ENCODE assay signal across 25 cellular contexts in the genomic region with DNA sequence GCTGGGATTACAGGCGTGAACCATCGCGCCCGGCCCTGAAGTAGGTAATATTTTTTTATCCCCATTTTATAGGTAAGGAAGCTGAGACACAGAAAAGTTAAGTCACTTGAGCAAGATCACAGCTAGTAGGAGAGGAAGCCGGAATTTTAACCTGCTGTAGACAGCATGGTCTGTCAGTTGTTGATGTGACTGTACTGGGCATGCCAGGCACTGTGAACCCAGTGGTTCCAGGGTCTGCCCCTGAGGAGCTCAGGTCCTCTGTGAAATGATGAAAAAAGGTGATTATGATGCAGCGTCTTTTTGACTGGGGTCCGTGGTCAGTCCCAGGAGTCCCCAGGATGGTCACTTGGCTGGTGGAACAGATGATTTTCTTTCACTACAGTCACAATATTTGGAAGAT. TPM values are rescaled to one million over a fixed set of nuclear protein-coding genes. Genes with fewer than 3 reads are reported as not detected.
DNase-seq lines count a peak whose midpoint lies in the region; ATAC-seq, FAIRE-seq and TF ChIP-seq lines count a peak whose summit lies in the region.
"Had no signal": no experiment of that assay in that cellular context is flagged by ENCODE, and none has a peak within 500 bp of the region (broad histone marks: within the 10 kb centered on the region; RNA-seq: fewer than 3 reads in every experiment).

No MANE protein-coding gene starts in this region.

- H3K9me3 Mint-ChIP-seq in GM23338, result no peaks in the 10 kb centered on the region
- H3K9me3 Mint-ChIP-seq in mesothelial cell of epicardium, result no peaks in the 10 kb centered on the region

- H3K27me3 Mint-ChIP-seq in GM23338 (ENCODE audit: insufficient read depth, low read depth, poor library complexity) (peaks cover 7% of the 10 kb centered on the region), mesothelial cell of epicardium (ENCODE audit: low read depth) (no peaks in the 10 kb centered on the region)

- H3K79me2 ChIP-seq in GM23338 (replicated peaks; ENCODE audit: insufficient read depth) (no peaks in the 10 kb centered on the region), K562 (ENCODE audit: control insufficient read depth, insufficient read depth, low read length) (no peaks in the 10 kb centered on the region)

- no peak for TF ChIP-seq RAD21 in K562 (CRISPR knock-in tag; conservative IDR thresholded peaks at IDR 0.05 in 1 of 2, IDR thresholded peaks at IDR 0.05 in 1 of 2)

- no peaks in the 10 kb centered on the region for H3K9me2 ChIP-seq in GM23338 (ENCODE audit: insufficient read depth)

- CTCF ChIA-PET in K562 (lab: Yijun Ruan, JAX; ENCODE audit: low intra/inter-chr PET ratio), result no interaction called here

- H3K36me3 Mint-ChIP-seq in GM23338 (ENCODE audit: low read depth) (no peaks in the 10 kb centered on the region), mesothelial cell of epicardium (no peaks in the 10 kb centered on the region)

- 7% methylated on average over 7 of the region's 7 CpGs for WGBS in K562 (ENCODE audit: insufficient coverage, low coverage, missing lambda C conversion rate)
- WGBS in transverse colon (ENCODE audit: low coverage in 1 of 2), 2 donors, result 77 to 87% methylated on average over 3 to 7 of the region's 7 CpGs

- H3K4me1 Mint-ChIP-seq in GM23338 (peaks cover 4% of the 10 kb centered on the region; the same call in 2 of the 3 replicates), mesothelial cell of epicardium (peaks cover 17% of the 10 kb centered on the region)

- H2AFZ ChIP-seq in GM23338, result peak overlapping the region; percentile 85; the same call in 1 of the 2 replicates
- no peak overlapping the region for H2AFZ ChIP-seq in K562 (ENCODE audit: low read depth, low read length)

- no peaks in the 10 kb centered on the region for H3K9me1 ChIP-seq in K562 (ENCODE audit: control insufficient read depth, insufficient read depth, low read length)

- POLR2A ChIA-PET in K562 (lab: Yijun Ruan, JAX), result interaction anchor here (0.6 kb wide), 1 partner anchor 28 kb away, joined by 3 read pairs; no protein-coding TSS in a partner anchor

- TF ChIP-seq POLR2A in K562 (conservative IDR thresholded peaks at IDR 0.05), result no peak
- TF ChIP-seq POLR2A in transverse colon (IDR thresholded peaks at IDR 0.05), result no peak

- H3K9me3 ChIP-seq in K562 (replicated peaks; ENCODE audit: control insufficient read depth, insufficient read depth, low read depth, low read length) (no peaks in the 10 kb centered on the region), transverse colon (no peaks in the 10 kb centered on the region), WERI-Rb-1 (ENCODE audit: severe bottlenecking) (no peaks in the 10 kb centered on the region)

- DNase-seq in GM23338 (ENCODE audit: low spot score) (no peak), K562 (ENCODE audit: extremely low read depth in 1 of 4, low spot score in 3 of 4) (no peak), mesothelial cell of epicardium (ENCODE audit: low spot score in 2 of 2, unreplicated experiment in 2 of 2) (no peak), transverse colon (no peak), NOMO-1 (lab: John Stamatoyannopoulos, UW; ENCODE audit: unreplicated experiment in 2 of 2) (no peak), WERI-Rb-1 (no peak)
- DNase-seq: AML-193, C1 segment of cervical spinal cord, DMS53, GDM1, H7, Kasumi-1, NCI-H1694, NCI-H2081, NCI-H2171 treated with DMSO at 0.1 percent for 48 hours, NCI-H446, NCI-H526, OCI-M1, SHP77 had no signal

- no peak overlapping the region for H3K27ac ChIP-seq in GM23338 (ENCODE audit: low read depth)
- H3K27ac ChIP-seq in K562 (ENCODE audit: extremely low read depth, low read depth, low read length), result no peak overlapping the region
- peak overlapping the region; percentile 71 to 79 (median 78) for H3K27ac ChIP-seq in transverse colon
- no peak overlapping the region for H3K27ac ChIP-seq in WERI-Rb-1
- H3K27ac ChIP-seq: SK-N-MC had no signal

- H3F3A ChIP-seq in GM23338 (replicated peaks; ENCODE audit: low read depth), result no peaks in the 10 kb centered on the region

- ATAC-seq in GM23338 (no peak), K562 (no peak), GM18870 (IDR thresholded peaks at IDR 0.05; ENCODE audit: unreplicated experiment) (no peak)

- no peaks in the 10 kb centered on the region for H3K36me3 ChIP-seq in GM23338 (ENCODE audit: insufficient read depth)
- H3K36me3 ChIP-seq in K562 (ENCODE audit: control insufficient read depth, insufficient read depth, low read length), result no peaks in the 10 kb centered on the region
- H3K36me3 ChIP-seq in transverse colon, result no peaks in the 10 kb centered on the region
- H3K36me3 ChIP-seq in WERI-Rb-1, result no peaks in the 10 kb centered on the region

- H3K4me3 Mint-ChIP-seq in GM23338 (no peak overlapping the region), mesothelial cell of epicardium (no peak overlapping the region)

- H3K9ac ChIP-seq in K562 (ENCODE audit: insufficient read depth in 1 of 2, low read depth in 2 of 2, low read length in 2 of 2), result no peak overlapping the region

- H3K4me2 ChIP-seq in GM23338 (no peak overlapping the region), K562 (ENCODE audit: insufficient read depth, low read length) (no peak overlapping the region)

- no TSS peak for BruUV-seq in K562 (replicated peaks; lab: Mats Ljungman, UMichigan)

- H3K4me1 ChIP-seq in GM23338 (ENCODE audit: insufficient read depth), result peaks cover 4% of the 10 kb centered on the region
- peaks cover 3 to 4% of the 10 kb centered on the region in 2 experiments; a peak in 3 of 5 replicates for H3K4me1 ChIP-seq in K562 (replicated peaks in 1 of 2; ENCODE audit: control insufficient read depth in 2 of 2, insufficient read depth in 2 of 2, low read length in 2 of 2)
- peaks cover 4 to 19% (median 8%) of the 10 kb centered on the region in 4 donors for H3K4me1 ChIP-seq in transverse colon

- FAIRE-seq in K562 (lab: Jason Lieb, UNC), result peak; percentile 15
- FAIRE-seq: D721Med, GM18507, GM19239 had no signal

- no peak overlapping the region for H3K27ac Mint-ChIP-seq in GM23338
- peak overlapping the region; percentile 94 for H3K27ac Mint-ChIP-seq in mesothelial cell of epicardium

- in situ Hi-C loops in K562 (cut with MboI), result no loop called here
- in situ Hi-C loops in transverse colon (cut with MboI; ENCODE audit: low pct_ligation_motif_present in 1 of 4, low pct_unique_long_range_greater_than_20kb in 1 of 4, low sequenced_read_pairs in 3 of 4), result no loop called here

- H3K4me3 ChIP-seq in GM23338, result no peak overlapping the region
- H3K4me3 ChIP-seq in K562, result no peak overlapping the region
- no peak overlapping the region for H3K4me3 ChIP-seq in transverse colon
- H3K4me3 ChIP-seq in WERI-Rb-1 (ENCODE audit: low read depth, low read length), result no peak overlapping the region
- H3K4me3 ChIP-seq: SK-N-MC had no signal

- H3K27me3 ChIP-seq in GM23338 (ENCODE audit: insufficient read depth) (peaks cover 3% of the 10 kb centered on the region; the same call in 1 of the 2 replicates), K562 (ENCODE audit: control insufficient read depth in 2 of 2, insufficient read depth in 2 of 2, low read length in 2 of 2) (peaks cover 14 to 42% of the 10 kb centered on the region in 2 experiments; a peak in 4 of 5 replicates), transverse colon (no peaks in the 10 kb centered on the region), WERI-Rb-1 (ENCODE audit: insufficient read depth, low read depth, severe bottlenecking) (no peaks in the 10 kb centered on the region)

- TF ChIP-seq EP300 in K562 (IDR thresholded peaks at IDR 0.05; ENCODE audit: low read length), result no peak
- no peak for TF ChIP-seq EP300 in transverse colon (IDR thresholded peaks at IDR 0.05; ENCODE audit: low read depth)

- no peak for TF ChIP-seq CTCF in GM23338 (conservative IDR thresholded peaks at IDR 0.05; ENCODE audit: low read depth in 2 of 2)
- no peak for TF ChIP-seq CTCF in K562 (IDR thresholded peaks at IDR 0.05 in 2 of 3, conservative IDR thresholded peaks at IDR 0.05 in 1 of 3; ENCODE audit: insufficient read depth in 2 of 3, low read depth in 1 of 3, low read length in 3 of 3)
- TF ChIP-seq CTCF in mesothelial cell of epicardium (IDR thresholded peaks at IDR 0.05; ENCODE audit: unreplicated experiment), result no peak
- no peak for TF ChIP-seq CTCF in transverse colon (IDR thresholded peaks at IDR 0.05)
- TF ChIP-seq CTCF in WERI-Rb-1 (IDR thresholded peaks at IDR 0.05; ENCODE audit: low read depth, low read length), result no peak

- H4K20me1 ChIP-seq in GM23338 (replicated peaks; ENCODE audit: insufficient read depth) (no peaks in the 10 kb centered on the region), K562 (replicated peaks; ENCODE audit: control insufficient read depth, insufficient read depth, low read length) (peaks cover 8% of the 10 kb centered on the region)

- intact Hi-C loops in K562 (cut with micrococcal nuclease) (loop anchor here (10.0 kb wide), 1 partner anchor 205 kb away; no protein-coding TSS in a partner anchor), transverse colon (cut with DNase I; ENCODE audit: low total_unique reads) (no loop called here)

RNA-seq across cellular contexts. Expression of a gene that starts 16.7 kb away (rescaled TPM):
- total RNA-seq in GM23338 (2014; rRNA removed; shearing (Covaris generic)), result 19.3 and 27.9 TPM in 2 replicates
- 50.0 and 50.2 TPM in 2 replicates for polyA plus RNA-seq in GM23338 (2016; fragmentation: Nextera tagmentation; extraction: Ambion mirVana)
- not detected in 2 replicates for total RNA-seq in K562 (2011; cell fraction: chromatin; rRNA removed; ENCODE audit: low replicate concordance)
- total RNA-seq in K562 (2011; cell fraction: nucleolus; rRNA removed), result not detected in 2 replicates
- not detected in 2 replicates for total RNA-seq in K562 (2011; cell fraction: nucleoplasm; rRNA removed)
- total RNA-seq in K562 (2014; rRNA removed), result not detected in 2 replicates
- not detected in 2 replicates for total RNA-seq in K562 (2014; rRNA removed; fragmentation: Illumina TruSeq; extraction: Trizol)
- total RNA-seq in K562 (2015; rRNA removed; fragmentation: Illumina TruSeq; extraction: Trizol), result not detected in 2 replicates
- not detected in 2 replicates for total RNA-seq in K562 (2021)
- polyA plus RNA-seq in K562 (2011; rRNA removed), result not detected in 2 replicates
- polyA plus RNA-seq in K562 (2011; cell fraction: cytosol; rRNA removed), result not detected in 2 replicates
- not detected in 2 replicates for polyA plus RNA-seq in K562 (2011; cell fraction: nucleus; rRNA removed)
- 0.28 and 0.38 TPM in 2 replicates for polyA plus RNA-seq in K562 (2012)
- polyA plus RNA-seq in K562 (2014; fragmentation: Illumina TruSeq; extraction: Trizol), result not detected in 2 replicates
- polyA plus RNA-seq in K562 (2014; fragmentation: Nextera tagmentation; extraction: Ambion mirVana), result under 1 TPM in 1 of 2 experiments, not detected in 1; 0.22 TPM
- polyA plus RNA-seq in K562 (2014; rRNA removed), result not detected in 2 replicates
- polyA minus RNA-seq in K562 (2011; rRNA and poly(A)+ RNA removed), result not detected in 2 replicates
- polyA minus RNA-seq in K562 (2011; cell fraction: cytosol; rRNA and poly(A)+ RNA removed), result not detected in 2 replicates
- polyA minus RNA-seq in K562 (2011; cell fraction: nucleus; rRNA and poly(A)+ RNA removed), result not detected in 2 replicates
- 4.5 to 6.7 TPM (median 4.6 TPM) in 3 replicates for total RNA-seq in mesothelial cell of epicardium
- 1 to 10 TPM in 2 of 4 donors, not detected in 2; 5.9 to 7.6 TPM for total RNA-seq in transverse colon
- total RNA-seq: MCF 10A had no signal

RNA-seq across cellular contexts. Expression of a gene that starts 23.4 kb away (rescaled TPM):
- 18.8 and 20.5 TPM in 2 replicates for total RNA-seq in GM23338 (2014; rRNA removed; shearing (Covaris generic))
- polyA plus RNA-seq in GM23338 (2016; fragmentation: Nextera tagmentation; extraction: Ambion mirVana) (22.5 and 23.3 TPM in 2 replicates), K562 (2011; rRNA removed) (0.88 and 1.0 TPM in 2 replicates), K562 (2014; fragmentation: Illumina TruSeq; extraction: Trizol) (0.70 and 1.2 TPM in 2 replicates), K562 (2014; fragmentation: Nextera tagmentation; extraction: Ambion mirVana) (under 1 TPM in 1 of 2 experiments, not detected in 1; 0.07 TPM), K562 (2014; rRNA removed) (1.0 and 1.8 TPM in 2 replicates)
- 1.7 and 5.6 TPM in 2 replicates for total RNA-seq in K562 (2011; cell fraction: chromatin; rRNA removed; ENCODE audit: low replicate concordance)
- 5.8 and 6.4 TPM in 2 replicates for total RNA-seq in K562 (2011; cell fraction: nucleolus; rRNA removed)
- 5.9 and 7.2 TPM in 2 replicates for total RNA-seq in K562 (2011; cell fraction: nucleoplasm; rRNA removed)
- total RNA-seq in K562 (2014; rRNA removed) (0.45 TPM in 1 of 2 replicates, not detected in the other), K562 (2014; rRNA removed; fragmentation: Illumina TruSeq; extraction: Trizol) (0.10 and 0.15 TPM in 2 replicates), K562 (2015; rRNA removed; fragmentation: Illumina TruSeq; extraction: Trizol) (0.22 and 0.23 TPM in 2 replicates), K562 (2021) (1.2 and 1.5 TPM in 2 replicates), mesothelial cell of epicardium (45.4 to 49.1 TPM (median 47.1 TPM) in 3 replicates), transverse colon (100 to 1,000 TPM in 3 of 4 donors, 10 to 100 TPM in 1; 85.6 to 343 (median 250) TPM)
- 1.7 and 4.1 TPM in 2 replicates for polyA plus RNA-seq in K562 (2011; cell fraction: cytosol; rRNA removed)
- polyA plus RNA-seq in K562 (2011; cell fraction: nucleus; rRNA removed), result 1.5 and 2.4 TPM in 2 replicates
- 0.76 and 3.3 TPM in 2 replicates for polyA plus RNA-seq in K562 (2012)
- 0.21 and 0.63 TPM in 2 replicates for polyA minus RNA-seq in K562 (2011; rRNA and poly(A)+ RNA removed)
- polyA minus RNA-seq in K562 (2011; cell fraction: cytosol; rRNA and poly(A)+ RNA removed), result 0.73 and 0.95 TPM in 2 replicates
- polyA minus RNA-seq in K562 (2011; cell fraction: nucleus; rRNA and poly(A)+ RNA removed), result 0.54 and 0.89 TPM in 2 replicates

Comparison
In these comparisons a context has a peak if more than half of its experiments do, and no peak if none do; other contexts are left out.
1. H3K27ac ChIP-seq: peak in transverse colon (4 of 4); none in GM23338 (single experiment), K562 (single experiment) and WERI-Rb-1 (single experiment).